Comparison of ENCODE assay signal across 9 cellular contexts in the genomic region with DNA sequence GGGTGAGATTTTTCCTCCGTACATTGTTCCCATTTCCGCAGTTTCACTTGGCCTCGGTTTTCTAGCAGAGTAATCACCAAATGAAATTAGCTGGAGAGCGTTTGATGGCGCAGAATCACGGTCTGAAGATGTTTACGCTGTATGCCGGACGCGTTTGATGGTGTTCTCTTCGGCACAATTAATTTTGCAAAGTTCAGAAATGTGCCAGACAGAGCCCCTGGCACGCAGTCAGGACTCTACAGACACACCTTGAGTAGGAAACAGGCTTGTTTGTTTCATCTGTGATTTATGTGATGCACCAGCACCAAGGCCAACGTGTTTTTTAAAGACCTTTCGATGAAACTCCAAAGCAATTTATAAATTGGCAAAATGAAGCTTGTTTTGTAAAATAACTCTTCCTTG. TPM values are rescaled to one million over a fixed set of nuclear protein-coding genes. Genes with fewer than 3 reads are reported as not detected.
A peak's percentile ranks its signal among the peaks of the same experiment; 100 is the strongest.
DNase-seq lines count a peak whose midpoint lies in the region; ATAC-seq, FAIRE-seq and TF ChIP-seq lines count a peak whose summit lies in the region.
"Had no signal": no experiment of that assay in that cellular context is flagged by ENCODE, and none has a peak within 500 bp of the region (broad histone marks: within the 10 kb centered on the region; RNA-seq: fewer than 3 reads in every experiment).

No MANE protein-coding gene starts in this region.

- DNase-seq in NCI-H2227 treated with DMSO at 0.1 percent for 48 hours (lab: John Stamatoyannopoulos, UW), result peak; percentile 64
- no peak for DNase-seq in NCI-H2227 (lab: John Stamatoyannopoulos, UW; ENCODE audit: unreplicated experiment)
- peak in 1 of 4 experiments; percentile 4 for DNase-seq in K562 (ENCODE audit: extremely low read depth in 1 of 4, low spot score in 3 of 4)
- DNase-seq in left lung, result no peak
- no peak for DNase-seq in germinal center (ENCODE audit: low spot score)
- no peak for DNase-seq in Caco-2
- DNase-seq: OCI-M1 had no signal

- H3K4me1 ChIP-seq in K562 (replicated peaks in 1 of 2; ENCODE audit: control insufficient read depth in 2 of 2, insufficient read depth in 2 of 2, low read length in 2 of 2) (peaks cover 3 to 14% of the 10 kb centered on the region in 2 experiments; a peak in 3 of 5 replicates), left lung (peaks cover 6 to 26% of the 10 kb centered on the region in 2 donors), Caco-2 (0 out of 2 replicates have a peak, but pooled peaks cover 2% of the 10 kb centered on the region)

- intact Hi-C loops in K562 (cut with micrococcal nuclease) (no loop called here), left lung (cut with DNase I) (no loop called here), Caco-2 (cut with micrococcal nuclease; ENCODE audit: unreplicated experiment) (no loop called here)

- TSS peak; percentile 89 for BruUV-seq in K562 (replicated peaks; lab: Mats Ljungman, UMichigan)
- no TSS peak for BruUV-seq in Caco-2 (replicated peaks; lab: Mats Ljungman, UMichigan)

- H3K27me3 ChIP-seq in K562 (ENCODE audit: control insufficient read depth in 2 of 2, insufficient read depth in 2 of 2, low read length in 2 of 2), result peaks cover 4 to 10% of the 10 kb centered on the region in 2 experiments; a peak in 3 of 5 replicates
- H3K27me3 ChIP-seq in left lung, result peaks cover 0 to 56% of the 10 kb centered on the region in 2 donors
- H3K27me3 ChIP-seq in Caco-2 (replicated peaks; ENCODE audit: control insufficient read depth, insufficient read depth, low read length), result no peaks in the 10 kb centered on the region

- POLR2A ChIA-PET in K562 (lab: Yijun Ruan, JAX), result no interaction called here
- POLR2A ChIA-PET in Caco-2 (lab: Charles Lee), result no interaction called here

- TF ChIP-seq CTCF in K562 (IDR thresholded peaks at IDR 0.05 in 2 of 3, conservative IDR thresholded peaks at IDR 0.05 in 1 of 3; ENCODE audit: insufficient read depth in 2 of 3, low read depth in 1 of 3, low read length in 3 of 3) (no peak), left lung (IDR thresholded peaks at IDR 0.05) (no peak), Caco-2 (IDR thresholded peaks at IDR 0.05; ENCODE audit: insufficient read depth in 1 of 2, low read depth in 1 of 2, low read length in 1 of 2, severe bottlenecking in 1 of 2, unreplicated experiment in 1 of 2) (no peak)

- H3K4me2 ChIP-seq in K562 (ENCODE audit: insufficient read depth, low read length), result peak overlapping the region; percentile 89

- H3K4me3 ChIP-seq in K562 (peak overlapping the region; percentile 60), left lung (peak overlapping the region; percentile 51 to 58), Caco-2 (ENCODE audit: low read depth, low read length) (no peak overlapping the region)

- H3K36me3 ChIP-seq in K562 (ENCODE audit: control insufficient read depth, insufficient read depth, low read length) (no peaks in the 10 kb centered on the region), left lung (no peaks in the 10 kb centered on the region), Caco-2 (ENCODE audit: control insufficient read depth, insufficient read depth, low read length) (no peaks in the 10 kb centered on the region)

- H3K9me3 ChIP-seq in K562 (replicated peaks; ENCODE audit: control insufficient read depth, insufficient read depth, low read depth, low read length) (no peaks in the 10 kb centered on the region), left lung (no peaks in the 10 kb centered on the region), Caco-2 (peaks cover 10% of the 10 kb centered on the region; the same call in 1 of the 2 replicates)

- WGBS in K562 (ENCODE audit: insufficient coverage, low coverage, missing lambda C conversion rate), result 58% methylated on average over 14 of the region's 14 CpGs

- H3K27ac Mint-ChIP-seq in Caco-2 (ENCODE audit: unreplicated experiment), result no peak overlapping the region

- H3K27me3 Mint-ChIP-seq in Caco-2 (ENCODE audit: insufficient read depth, unreplicated experiment), result no peaks in the 10 kb centered on the region

- H4K20me1 ChIP-seq in K562 (replicated peaks; ENCODE audit: control insufficient read depth, insufficient read depth, low read length), result no peaks in the 10 kb centered on the region

- FAIRE-seq in K562 (lab: Jason Lieb, UNC), result no peak

- TF ChIP-seq EP300 in K562 (IDR thresholded peaks at IDR 0.05; ENCODE audit: low read length), result no peak

- TF ChIP-seq POLR2A in K562 (conservative IDR thresholded peaks at IDR 0.05), result no peak

- CTCF ChIA-PET in K562 (lab: Yijun Ruan, JAX; ENCODE audit: low intra/inter-chr PET ratio) (interaction anchor here (0.7 kb wide), 1 partner anchor 31 kb away, joined by 5 read pairs; no protein-coding TSS in a partner anchor), Caco-2 (lab: Charles Lee) (no interaction called here)

- H3K4me1 Mint-ChIP-seq in Caco-2 (ENCODE audit: low read depth, unreplicated experiment), result no peaks in the 10 kb centered on the region

- H3K79me2 ChIP-seq in K562 (ENCODE audit: control insufficient read depth, insufficient read depth, low read length), result no peaks in the 10 kb centered on the region

- no peak for ATAC-seq in K562
- peak; percentile 3 for ATAC-seq in left lung
- ATAC-seq in GM21737 (IDR thresholded peaks at IDR 0.05; ENCODE audit: unreplicated experiment), result no peak

- no peak overlapping the region for H3K4me3 Mint-ChIP-seq in Caco-2 (ENCODE audit: unreplicated experiment)

- H3K27ac ChIP-seq in K562 (ENCODE audit: extremely low read depth, low read depth, low read length) (no peak overlapping the region), left lung (peak overlapping the region; percentile 91 to 96), temporal lobe (ENCODE audit: low read depth, low read length) (peak overlapping the region; percentile 97)

- H3K9me3 Mint-ChIP-seq in Caco-2 (ENCODE audit: unreplicated experiment), result peaks cover 10% of the 10 kb centered on the region

- no peaks in the 10 kb centered on the region for H3K9me1 ChIP-seq in K562 (ENCODE audit: control insufficient read depth, insufficient read depth, low read length)

- H3K36me3 Mint-ChIP-seq in Caco-2 (ENCODE audit: insufficient read depth, unreplicated experiment), result no peaks in the 10 kb centered on the region

- in situ Hi-C loops in K562 (cut with MboI), result no loop called here

- peak overlapping the region; percentile 64 to 92; a peak in 3 of 4 replicates for H3K9ac ChIP-seq in K562 (ENCODE audit: insufficient read depth in 1 of 2, low read depth in 2 of 2, low read length in 2 of 2)

- peak overlapping the region; percentile 94 for H2AFZ ChIP-seq in K562 (ENCODE audit: low read depth, low read length)

- TF ChIP-seq RAD21 in K562 (CRISPR knock-in tag; conservative IDR thresholded peaks at IDR 0.05 in 1 of 2, IDR thresholded peaks at IDR 0.05 in 1 of 2), result no peak

TF ChIP-seq in K562, 482 proteins besides CTCF, POLR2A, EP300 and RAD21:
- TF ChIP-seq, protein P1, sequence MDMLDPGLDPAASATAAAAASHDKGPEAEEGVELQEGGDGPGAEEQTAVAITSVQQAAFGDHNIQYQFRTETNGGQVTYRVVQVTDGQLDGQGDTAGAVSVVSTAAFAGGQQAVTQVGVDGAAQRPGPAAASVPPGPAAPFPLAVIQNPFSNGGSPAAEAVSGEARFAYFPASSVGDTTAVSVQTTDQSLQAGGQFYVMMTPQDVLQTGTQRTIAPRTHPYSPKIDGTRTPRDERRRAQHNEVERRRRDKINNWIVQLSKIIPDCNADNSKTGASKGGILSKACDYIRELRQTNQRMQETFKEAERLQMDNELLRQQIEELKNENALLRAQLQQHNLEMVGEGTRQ (CRISPR knock-in tag; IDR thresholded peaks at IDR 0.05), result no peak
- TF ChIP-seq RBM15 (IDR thresholded peaks at IDR 0.05; ENCODE audit: insufficient read depth, low read length), result no peak
- no peak for TF ChIP-seq FOXP1 (CRISPR knock-in tag; IDR thresholded peaks at IDR 0.05)
- no peak for TF ChIP-seq U2AF1 (optimal IDR thresholded peaks at IDR 0.05; ENCODE audit: low read depth, low read length)
- peak; percentile 15 for TF ChIP-seq KDM5B (IDR thresholded peaks at IDR 0.05; ENCODE audit: insufficient replicate concordance, low read depth, low read length)

RNA-seq across cellular contexts. Expression of a gene that starts 0.9 kb away (rescaled TPM):
- total RNA-seq in K562 (2011; cell fraction: chromatin; rRNA removed; ENCODE audit: low replicate concordance), result 6.4 and 14.6 TPM in 2 replicates
- total RNA-seq in K562 (2011; cell fraction: nucleolus; rRNA removed), result 3.0 and 3.2 TPM in 2 replicates
- total RNA-seq in K562 (2011; cell fraction: nucleoplasm; rRNA removed), result 3.6 and 9.8 TPM in 2 replicates
- 3.8 TPM in 2 replicates for total RNA-seq in K562 (2014; rRNA removed)
- 3.3 and 4.2 TPM in 2 replicates for total RNA-seq in K562 (2014; rRNA removed; fragmentation: Illumina TruSeq; extraction: Trizol)
- 3.1 and 3.4 TPM in 2 replicates for total RNA-seq in K562 (2015; rRNA removed; fragmentation: Illumina TruSeq; extraction: Trizol)
- total RNA-seq in K562 (2021), result 3.4 and 3.7 TPM in 2 replicates
- polyA plus RNA-seq in K562 (2011; rRNA removed), result 0.74 and 5.7 TPM in 2 replicates
- polyA plus RNA-seq in K562 (2011; cell fraction: cytosol; rRNA removed), result 0.25 and 1.3 TPM in 2 replicates
- 0.87 and 4.5 TPM in 2 replicates for polyA plus RNA-seq in K562 (2011; cell fraction: nucleus; rRNA removed)
- polyA plus RNA-seq in K562 (2012), result 2.1 and 2.2 TPM in 2 replicates
- 1.7 and 1.8 TPM in 2 replicates for polyA plus RNA-seq in K562 (2014; fragmentation: Illumina TruSeq; extraction: Trizol)
- under 1 TPM; 0.43 to 0.61 TPM for polyA plus RNA-seq in K562 (2014; fragmentation: Nextera tagmentation; extraction: Ambion mirVana)
- polyA plus RNA-seq in K562 (2014; rRNA removed), result 0.94 and 1.3 TPM in 2 replicates
- polyA minus RNA-seq in K562 (2011; rRNA and poly(A)+ RNA removed), result 4.0 and 23.0 TPM in 2 replicates
- polyA minus RNA-seq in K562 (2011; cell fraction: cytosol; rRNA and poly(A)+ RNA removed), result 1.4 and 7.7 TPM in 2 replicates
- polyA minus RNA-seq in K562 (2011; cell fraction: nucleus; rRNA and poly(A)+ RNA removed), result 3.1 and 7.5 TPM in 2 replicates
- total RNA-seq in left lung, result 10 to 100 TPM; 52.6 to 76.2 TPM
- 43.5 TPM for total RNA-seq in temporal lobe
- total RNA-seq in Caco-2 (2022), result 4.8 and 5.1 TPM in 2 replicates
